In the genomic region with DNA sequence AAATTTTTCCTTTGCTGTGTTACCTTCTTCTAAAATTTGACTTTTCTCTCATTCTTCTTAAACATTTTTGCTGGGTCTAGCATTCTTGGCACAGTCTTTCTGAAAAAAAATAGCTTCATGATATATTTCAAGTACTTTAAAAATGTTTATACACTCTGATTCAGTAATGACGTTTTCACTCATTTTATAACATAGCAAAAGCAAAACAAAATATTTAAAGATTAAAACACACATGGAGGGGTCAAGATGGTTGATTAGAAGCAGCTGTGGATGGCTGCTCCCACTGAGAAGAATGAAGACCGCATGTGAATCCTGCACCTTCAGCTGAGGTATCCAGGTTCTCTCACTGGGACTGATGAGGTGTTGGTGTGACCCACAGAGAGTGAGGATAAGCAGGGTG, we compare ENCODE assay signal across 30 cellular contexts.
"Had no signal": no experiment of that assay in that cellular context is flagged by ENCODE, and none has a peak within 500 bp of the region (broad histone marks: within the 10 kb centered on the region; RNA-seq: fewer than 3 reads in every experiment).

No MANE protein-coding gene starts in this region.

- FAIRE-seq: astrocyte had no signal

- H3K27ac ChIP-seq: brain microvascular endothelial cell, coronary artery, dorsolateral prefrontal cortex, esophagus muscularis mucosa, gastroesophageal sphincter, VCaP had no signal

- H3K4me3 ChIP-seq: coronary artery, dorsolateral prefrontal cortex, esophagus muscularis mucosa, gastroesophageal sphincter had no signal

- H3K36me3 ChIP-seq: brain microvascular endothelial cell, esophagus muscularis mucosa, gastroesophageal sphincter had no signal

- H3K9me3 ChIP-seq: esophagus muscularis mucosa, gastroesophageal sphincter had no signal

- H3K27ac Mint-ChIP-seq: activated CD4-positive, alpha-beta T cell treated with anti-CD3 and anti-CD28 coated beads, Interleukin-2, amount 10 ng/mL, durations not matched to agents 7 days and 5 days; activated CD8-positive, alpha-beta T cell treated with anti-CD3 and anti-CD28 coated beads for 36 hours; activated naive CD8-positive, alpha-beta T cell; activated T-helper 17 cell treated with anti-CD3 and anti-CD28 coated beads, Interleukin-2, amount 50 U/mL, for 72 hours; dendritic cell treated with granulocyte-macrophage colony-stimulating factor and Interleukin-4, amounts not matched to agents 40 ng/mL and 50 ng/mL, for 4 days; endodermal cell; WTC11 had no signal

- H3K4me3 Mint-ChIP-seq: activated CD4-positive, alpha-beta T cell treated with anti-CD3 and anti-CD28 coated beads, Interleukin-2, amount 10 ng/mL, durations not matched to agents 7 days and 5 days; activated CD8-positive, alpha-beta T cell treated with anti-CD3 and anti-CD28 coated beads for 36 hours; activated naive CD8-positive, alpha-beta T cell; activated T-cell treated with anti-CD3 and anti-CD28 coated beads, Interleukin-2, amount 50 U/mL, for 4 hours; activated T-helper 17 cell treated with anti-CD3 and anti-CD28 coated beads, Interleukin-2, amount 50 U/mL, for 72 hours; central memory CD8-positive, alpha-beta T cell; dendritic cell treated with granulocyte-macrophage colony-stimulating factor and Interleukin-4, amounts not matched to agents 40 ng/mL and 50 ng/mL, for 4 days; endodermal cell; WTC11 had no signal

- H3K27me3 Mint-ChIP-seq: activated CD4-positive, alpha-beta T cell treated with anti-CD3 and anti-CD28 coated beads, Interleukin-2, amount 10 ng/mL, durations not matched to agents 7 days and 5 days; dendritic cell treated with granulocyte-macrophage colony-stimulating factor and Interleukin-4, amounts not matched to agents 40 ng/mL and 50 ng/mL, for 4 days had no signal

- H3K27me3 ChIP-seq: brain microvascular endothelial cell, dorsolateral prefrontal cortex, esophagus muscularis mucosa, gastroesophageal sphincter had no signal

- H3K4me1 Mint-ChIP-seq: activated CD4-positive, alpha-beta T cell treated with anti-CD3 and anti-CD28 coated beads, Interleukin-2, amount 10 ng/mL, durations not matched to agents 7 days and 5 days; activated T-helper 17 cell treated with anti-CD3 and anti-CD28 coated beads, Interleukin-2, amount 50 U/mL, for 72 hours; central memory CD8-positive, alpha-beta T cell had no signal

- H3K36me3 Mint-ChIP-seq: activated naive CD8-positive, alpha-beta T cell had no signal

- DNase-seq: activated CD4-positive, alpha-beta T cell treated with anti-CD3 and anti-CD28 coated beads for 1 hour; activated CD4-positive, alpha-beta T cell treated with anti-CD3 and anti-CD28 coated beads for 4 hours; activated CD4-positive, alpha-beta T cell treated with anti-CD3 and anti-CD28 coated beads, Interleukin-2, amount 10 ng/mL, durations not matched to agents 7 days and 5 days; activated CD4-positive, alpha-beta T cell treated with anti-CD3 and anti-CD28 coated beads, Interleukin-2, amount 50 U/mL, for 48 hours; activated CD8-positive, alpha-beta memory T cell treated with anti-CD3 and anti-CD28 coated beads for 24 hours; activated CD8-positive, alpha-beta T cell treated with anti-CD3 and anti-CD28 coated beads for 36 hours; activated effector memory CD4-positive, alpha-beta T cell treated with Interleukin-2 at 50 U/mL for 16 hours; activated gamma-delta T cell treated with Interleukin-2 at 50 U/mL for 16 hours; activated naive CD4-positive, alpha-beta T cell treated with anti-CD3 and anti-CD28 coated beads, Interleukin-2, amount 50 U/mL, for 16 hours; activated naive CD4-positive, alpha-beta T cell treated with Interleukin-2 at 50 U/mL for 16 hours; activated T-cell treated with anti-CD3 and anti-CD28 coated beads, Interleukin-2, amount 50 U/mL, for 4 hours; amniotic stem cell; anterior cingulate cortex; brain microvascular endothelial cell; dorsolateral prefrontal cortex; effector memory CD4-positive, alpha-beta T cell; erythroblast; foreskin melanocyte; T-helper 2 cell had no signal

- H3K4me1 ChIP-seq: gastroesophageal sphincter had no signal
